Comparison of ENCODE assay signal across 8 cellular contexts in the genomic region with DNA sequence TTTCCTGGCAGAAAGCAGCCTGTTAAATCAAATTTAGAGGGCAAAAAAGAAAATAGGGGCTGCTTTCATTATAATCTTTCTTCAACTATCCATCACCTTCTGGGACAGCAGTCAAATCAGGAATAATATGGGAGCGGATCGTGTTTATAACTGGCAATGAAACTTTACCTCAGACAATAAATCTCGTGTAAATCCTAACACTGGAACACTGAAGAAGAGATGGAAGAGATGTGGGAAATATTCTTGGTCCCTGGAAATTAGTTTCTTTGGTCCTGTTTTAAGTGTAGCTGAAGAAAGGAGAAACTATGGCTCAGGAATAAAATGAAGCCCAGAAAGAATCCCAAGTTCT.
A peak's percentile ranks its signal among the peaks of the same experiment; 100 is the strongest.
DNase-seq lines count a peak whose midpoint lies in the region; ATAC-seq, FAIRE-seq and TF ChIP-seq lines count a peak whose summit lies in the region.

No MANE protein-coding gene starts in this region.

- no peak for TF ChIP-seq RAD21 in HepG2 (CRISPR knock-in tag; IDR thresholded peaks at IDR 0.05)

- intact Hi-C loops in HepG2 (cut with micrococcal nuclease; ENCODE audit: unreplicated experiment) = loop anchor here (2.0 to 5.0 kb wide), 3 partner anchors 32 to 84 kb away; no protein-coding TSS in a partner anchor

- peaks cover 7% of the 10 kb centered on the region for H3K79me2 ChIP-seq in HepG2 (ENCODE audit: insufficient read depth, low read length)

- H3K4me2 ChIP-seq in HepG2 (ENCODE audit: low read depth, low read length) = peak overlapping the region; percentile 89

- peaks cover 4% of the 10 kb centered on the region for H3K36me3 Mint-ChIP-seq in IgD-negative memory B cell
- H3K36me3 Mint-ChIP-seq in activated T-helper 17 cell treated with anti-CD3 and anti-CD28 coated beads, Interleukin-2, amount 50 U/mL, for 72 hours (ENCODE audit: low read depth) = no peaks in the 10 kb centered on the region
- peaks cover 10 to 19% of the 10 kb centered on the region in 2 donors for H3K36me3 Mint-ChIP-seq in stimulated activated naive B cell treated with anti-CD40 and anti-IgM and Interleukin-4, amounts not matched to agents 10 μg/mL and 1 μg/mL and 100 μg/mL, for 72 hours

- no peaks in the 10 kb centered on the region for H3K9me3 ChIP-seq in HepG2 (ENCODE audit: low read length)

- WGBS in HepG2 (ENCODE audit: low lambda C conversion rate) = 91% methylated on average over 3 of the region's 3 CpGs

- no peaks in the 10 kb centered on the region for H3K9me3 Mint-ChIP-seq in IgD-negative memory B cell
- H3K9me3 Mint-ChIP-seq in activated T-helper 17 cell treated with anti-CD3 and anti-CD28 coated beads, Interleukin-2, amount 50 U/mL, for 72 hours = no peaks in the 10 kb centered on the region
- no peaks in the 10 kb centered on the region for H3K9me3 Mint-ChIP-seq in stimulated activated naive B cell treated with anti-CD40 and anti-IgM and Interleukin-4, amounts not matched to agents 10 μg/mL and 1 μg/mL and 100 μg/mL, for 72 hours

- peaks cover 40 to 60% (median 52%) of the 10 kb centered on the region in 3 donors for H3K4me1 Mint-ChIP-seq in IgD-negative memory B cell
- H3K4me1 Mint-ChIP-seq in activated T-helper 17 cell treated with anti-CD3 and anti-CD28 coated beads, Interleukin-2, amount 50 U/mL, for 72 hours = peaks cover 31% of the 10 kb centered on the region
- H3K4me1 Mint-ChIP-seq in stimulated activated naive B cell treated with anti-CD40 and anti-IgM and Interleukin-4, amounts not matched to agents 10 μg/mL and 1 μg/mL and 100 μg/mL, for 72 hours = peaks cover 32 to 57% of the 10 kb centered on the region in 2 donors

- H4K20me1 ChIP-seq in HepG2 (ENCODE audit: insufficient read depth, low read length) = no peaks in the 10 kb centered on the region

- peak overlapping the region; percentile 88 to 98 (median 92) for H3K27ac Mint-ChIP-seq in IgD-negative memory B cell
- H3K27ac Mint-ChIP-seq in activated T-helper 17 cell treated with anti-CD3 and anti-CD28 coated beads, Interleukin-2, amount 50 U/mL, for 72 hours = peak overlapping the region; percentile 80
- H3K27ac Mint-ChIP-seq in stimulated activated naive B cell treated with anti-CD40 and anti-IgM and Interleukin-4, amounts not matched to agents 10 μg/mL and 1 μg/mL and 100 μg/mL, for 72 hours = peak overlapping the region; percentile 93

- H3K27me3 ChIP-seq in HepG2 (ENCODE audit: control insufficient read depth in 1 of 2, insufficient read depth in 2 of 2, low read length in 2 of 2) (no peaks in the 10 kb centered on the region), brain microvascular endothelial cell (replicated peaks) (no peaks in the 10 kb centered on the region)

- TF ChIP-seq POLR2A in HepG2 (IDR thresholded peaks at IDR 0.05; ENCODE audit: insufficient read depth in 1 of 2, low read depth in 2 of 2, low read length in 2 of 2) = no peak

- H3K4me3 ChIP-seq in HepG2 (replicated peaks in 1 of 3; ENCODE audit: insufficient read depth in 1 of 3, low read depth in 2 of 3, low read length in 3 of 3) (peak overlapping the region in 1 of 3 experiments; percentile 46; a peak in 2 of 6 replicates), brain microvascular endothelial cell (ENCODE audit: low read depth, low read length) (no peak overlapping the region)

- no peak for ATAC-seq in activated T-helper 17 cell treated with anti-CD3 and anti-CD28 coated beads, Interleukin-2, amount 50 U/mL, for 72 hours (replicated peaks)
- ATAC-seq in HepG2 = no peak
- ATAC-seq in stimulated activated naive B cell treated with anti-CD40 and anti-IgM and Interleukin-4, amounts not matched to agents 10 μg/mL and 1 μg/mL and 100 μg/mL, for 72 hours (replicated peaks) = no peak
- ATAC-seq in HG02798 (IDR thresholded peaks at IDR 0.05; ENCODE audit: poor library complexity, unreplicated experiment) = no peak

- H3K36me3 ChIP-seq in HepG2 (replicated peaks in 1 of 2; ENCODE audit: control insufficient read depth in 1 of 2, insufficient read depth in 2 of 2, low read length in 2 of 2) = no peaks in the 10 kb centered on the region
- H3K36me3 ChIP-seq in brain microvascular endothelial cell (replicated peaks) = no peaks in the 10 kb centered on the region

- H3K27me3 Mint-ChIP-seq in IgD-negative memory B cell = no peaks in the 10 kb centered on the region
- H3K27me3 Mint-ChIP-seq in activated T-helper 17 cell treated with anti-CD3 and anti-CD28 coated beads, Interleukin-2, amount 50 U/mL, for 72 hours = no peaks in the 10 kb centered on the region
- no peaks in the 10 kb centered on the region for H3K27me3 Mint-ChIP-seq in stimulated activated naive B cell treated with anti-CD40 and anti-IgM and Interleukin-4, amounts not matched to agents 10 μg/mL and 1 μg/mL and 100 μg/mL, for 72 hours

- no peak for TF ChIP-seq CTCF in HepG2 (CRISPR knock-in tag; IDR thresholded peaks at IDR 0.05)
- TF ChIP-seq CTCF in brain microvascular endothelial cell (IDR thresholded peaks at IDR 0.05; ENCODE audit: low read depth, low read length, missing control alignments) = no peak

- POLR2A ChIA-PET in HepG2 (lab: Yijun Ruan, JAX) = interaction anchor here (1.3 to 7.0 kb wide), 5 partner anchors 10 to 77 kb away, joined by 3 to 57 read pairs (median 15); a partner anchor contains a TSS

- peak overlapping the region; percentile 65; the same call in 1 of the 2 replicates for H3K9ac ChIP-seq in HepG2 (ENCODE audit: insufficient read depth, low read depth, low read length)

- no peak for DNase-seq in HepG2 (ENCODE audit: low spot score)
- DNase-seq in stimulated activated naive B cell treated with anti-CD40 and anti-IgM and Interleukin-4, amounts not matched to agents 10 μg/mL and 1 μg/mL and 100 μg/mL, for 72 hours = no peak
- DNase-seq in T1000 (lab: John Stamatoyannopoulos, UW) = no peak
- no peak for DNase-seq in SIG-M5 treated with dmso at 0.1 percent for 504 hours (lab: John Stamatoyannopoulos, UW; ENCODE audit: unreplicated experiment)
- DNase-seq in brain microvascular endothelial cell = no peak

- no peak for FAIRE-seq in HepG2 (lab: Jason Lieb, UNC)

- BruUV-seq in HepG2 (replicated peaks; lab: Mats Ljungman, UMichigan) = no TSS peak

- H3K4me1 ChIP-seq in HepG2 (ENCODE audit: insufficient read depth, low read length) = peaks cover 71% of the 10 kb centered on the region

- peak overlapping the region; percentile 85 to 95 (median 90) for H3K4me3 Mint-ChIP-seq in IgD-negative memory B cell
- peak overlapping the region; percentile 83 for H3K4me3 Mint-ChIP-seq in activated T-helper 17 cell treated with anti-CD3 and anti-CD28 coated beads, Interleukin-2, amount 50 U/mL, for 72 hours
- H3K4me3 Mint-ChIP-seq in stimulated activated naive B cell treated with anti-CD40 and anti-IgM and Interleukin-4, amounts not matched to agents 10 μg/mL and 1 μg/mL and 100 μg/mL, for 72 hours = peak overlapping the region; percentile 80 to 83

- no peak overlapping the region for H2AFZ ChIP-seq in HepG2 (ENCODE audit: low read length)

- in situ Hi-C loops in HepG2 (cut with HindIII; ENCODE audit: extremely low pct_ligation_motif_present, low pct_unique_long_range_greater_than_20kb) = no loop called here
- in situ Hi-C loops in brain microvascular endothelial cell (cut with HindIII; ENCODE audit: low pct_ligation_motif_present, low sequenced_read_pairs) = no loop called here

- TF ChIP-seq EP300 in HepG2 (IDR thresholded peaks at IDR 0.05; ENCODE audit: low read depth in 2 of 2, low read length in 2 of 2) (no peak), HepG2 (CRISPR knock-in tag; IDR thresholded peaks at IDR 0.05; ENCODE audit: borderline replicate concordance) (no peak)

- CTCF ChIA-PET in HepG2 (lab: Yijun Ruan, JAX; ENCODE audit: low intra/inter-chr PET ratio, low total read pairs) = no interaction called here

- peak overlapping the region; percentile 83 for H3K27ac ChIP-seq in HepG2 (ENCODE audit: extremely low read length, insufficient read depth, low read length)
- no peak overlapping the region for H3K27ac ChIP-seq in brain microvascular endothelial cell

TF ChIP-seq in HepG2, 621 proteins besides CTCF, POLR2A, EP300 and RAD21 (continues in another document):
- TF ChIP-seq ZNF441 (CRISPR knock-in tag; IDR thresholded peaks at IDR 0.05; ENCODE audit: borderline replicate concordance) (no peak), ZNF557 (CRISPR knock-in tag; IDR thresholded peaks at IDR 0.05) (no peak), KLF11 (CRISPR knock-in tag; IDR thresholded peaks at IDR 0.05) (no peak), ZNF652 (CRISPR knock-in tag; IDR thresholded peaks at IDR 0.05; ENCODE audit: borderline replicate concordance, low read depth) (no peak), TOE1 (CRISPR knock-in tag; IDR thresholded peaks at IDR 0.05) (no peak)
- TF ChIP-seq, protein P1, sequence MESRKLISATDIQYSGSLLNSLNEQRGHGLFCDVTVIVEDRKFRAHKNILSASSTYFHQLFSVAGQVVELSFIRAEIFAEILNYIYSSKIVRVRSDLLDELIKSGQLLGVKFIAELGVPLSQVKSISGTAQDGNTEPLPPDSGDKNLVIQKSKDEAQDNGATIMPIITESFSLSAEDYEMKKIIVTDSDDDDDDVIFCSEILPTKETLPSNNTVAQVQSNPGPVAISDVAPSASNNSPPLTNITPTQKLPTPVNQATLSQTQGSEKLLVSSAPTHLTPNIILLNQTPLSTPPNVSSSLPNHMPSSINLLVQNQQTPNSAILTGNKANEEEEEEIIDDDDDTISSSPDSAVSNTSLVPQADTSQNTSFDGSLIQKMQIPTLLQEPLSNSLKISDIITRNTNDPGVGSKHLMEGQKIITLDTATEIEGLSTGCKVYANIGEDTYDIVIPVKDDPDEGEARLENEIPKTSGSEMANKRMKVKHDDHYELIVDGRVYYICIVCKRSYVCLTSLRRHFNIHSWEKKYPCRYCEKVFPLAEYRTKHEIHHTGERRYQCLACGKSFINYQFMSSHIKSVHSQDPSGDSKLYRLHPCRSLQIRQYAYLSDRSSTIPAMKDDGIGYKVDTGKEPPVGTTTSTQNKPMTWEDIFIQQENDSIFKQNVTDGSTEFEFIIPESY (CRISPR knock-in tag; IDR thresholded peaks at IDR 0.05) = no peak
- TF ChIP-seq, protein P2, sequence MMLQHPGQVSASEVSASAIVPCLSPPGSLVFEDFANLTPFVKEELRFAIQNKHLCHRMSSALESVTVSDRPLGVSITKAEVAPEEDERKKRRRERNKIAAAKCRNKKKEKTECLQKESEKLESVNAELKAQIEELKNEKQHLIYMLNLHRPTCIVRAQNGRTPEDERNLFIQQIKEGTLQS (CRISPR knock-in tag; IDR thresholded peaks at IDR 0.05) = no peak
